Comparison of ENCODE assay signal across 2 cellular contexts in the genomic region with DNA sequence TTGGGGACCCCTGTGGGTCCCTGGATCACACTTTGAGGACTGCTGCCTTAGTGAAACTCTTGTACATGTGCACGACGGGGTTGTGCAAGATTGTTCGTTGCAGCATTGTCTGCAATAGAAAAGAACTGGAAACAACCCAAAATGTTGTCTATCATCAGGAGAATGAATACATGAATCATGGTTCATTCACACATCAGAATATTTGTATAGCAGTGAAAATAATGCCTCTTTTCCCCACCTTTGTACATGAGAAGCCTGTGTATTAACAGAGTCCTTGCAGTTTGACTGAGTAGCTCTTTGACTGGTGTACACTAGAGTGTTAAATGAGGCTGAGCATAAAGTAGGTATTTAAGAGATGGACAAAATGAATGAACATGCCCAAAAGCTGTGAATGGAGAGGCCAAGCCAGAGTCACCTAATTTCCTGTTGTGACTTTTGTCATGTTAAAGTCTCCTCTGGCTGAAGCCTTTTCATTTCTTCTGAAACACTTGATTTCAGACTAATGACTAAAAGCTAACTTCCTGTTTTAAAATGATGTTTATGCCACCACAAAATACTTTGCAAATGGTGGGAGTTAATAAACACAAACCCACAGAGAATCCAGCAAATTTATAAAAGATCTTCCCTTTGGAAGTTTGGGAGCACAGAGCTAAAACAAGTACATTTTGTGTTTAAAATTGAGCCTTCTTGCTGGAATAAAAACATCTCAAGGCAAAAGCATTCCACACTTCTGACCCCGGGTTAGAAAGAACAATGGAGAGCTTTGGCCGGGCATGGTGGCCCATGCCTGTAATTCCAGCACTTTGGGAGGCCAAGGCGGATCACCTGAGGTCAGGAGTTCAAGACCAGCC.
TF ChIP-seq lines count a peak whose summit lies in the region.

No MANE protein-coding gene starts in this region.

TF ChIP-seq in IMR-90, 13 proteins besides CTCF, POLR2A, EP300 and RAD21:
- TF ChIP-seq, protein P1, sequence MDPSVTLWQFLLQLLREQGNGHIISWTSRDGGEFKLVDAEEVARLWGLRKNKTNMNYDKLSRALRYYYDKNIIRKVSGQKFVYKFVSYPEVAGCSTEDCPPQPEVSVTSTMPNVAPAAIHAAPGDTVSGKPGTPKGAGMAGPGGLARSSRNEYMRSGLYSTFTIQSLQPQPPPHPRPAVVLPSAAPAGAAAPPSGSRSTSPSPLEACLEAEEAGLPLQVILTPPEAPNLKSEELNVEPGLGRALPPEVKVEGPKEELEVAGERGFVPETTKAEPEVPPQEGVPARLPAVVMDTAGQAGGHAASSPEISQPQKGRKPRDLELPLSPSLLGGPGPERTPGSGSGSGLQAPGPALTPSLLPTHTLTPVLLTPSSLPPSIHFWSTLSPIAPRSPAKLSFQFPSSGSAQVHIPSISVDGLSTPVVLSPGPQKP (IDR thresholded peaks at IDR 0.05; ENCODE audit: borderline replicate concordance, low read depth, low read length), result no peak
- TF ChIP-seq RCOR1 (IDR thresholded peaks at IDR 0.05; ENCODE audit: insufficient replicate concordance, low read length) (no peak), CEBPB (IDR thresholded peaks at IDR 0.05; ENCODE audit: low read depth, low read length) (no peak), NFE2L2 (IDR thresholded peaks at IDR 0.05; ENCODE audit: low read depth, low read length) (no peak), CHD1 (IDR thresholded peaks at IDR 0.05; ENCODE audit: low read depth, low read length) (no peak)
- TF ChIP-seq, protein P2, sequence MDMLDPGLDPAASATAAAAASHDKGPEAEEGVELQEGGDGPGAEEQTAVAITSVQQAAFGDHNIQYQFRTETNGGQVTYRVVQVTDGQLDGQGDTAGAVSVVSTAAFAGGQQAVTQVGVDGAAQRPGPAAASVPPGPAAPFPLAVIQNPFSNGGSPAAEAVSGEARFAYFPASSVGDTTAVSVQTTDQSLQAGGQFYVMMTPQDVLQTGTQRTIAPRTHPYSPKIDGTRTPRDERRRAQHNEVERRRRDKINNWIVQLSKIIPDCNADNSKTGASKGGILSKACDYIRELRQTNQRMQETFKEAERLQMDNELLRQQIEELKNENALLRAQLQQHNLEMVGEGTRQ (IDR thresholded peaks at IDR 0.05; ENCODE audit: low read depth, low read length), result no peak

TF ChIP-seq in liver, 16 proteins besides CTCF, POLR2A, EP300 and RAD21:
- TF ChIP-seq JUND (IDR thresholded peaks at IDR 0.05) (peak in 1 of 2 donors; percentile 41), HNF4A (conservative IDR thresholded peaks at IDR 0.05) (peak; percentile 17 to 42), FOXA1 (IDR thresholded peaks at IDR 0.05) (no peak), RXRA (IDR thresholded peaks at IDR 0.05) (no peak), FOXA2 (IDR thresholded peaks at IDR 0.05) (no peak)
TF ChIP-seq in liver: peak in this region for 2.
